16 cellular contexts compared by ENCODE assay signal in the genomic region with DNA sequence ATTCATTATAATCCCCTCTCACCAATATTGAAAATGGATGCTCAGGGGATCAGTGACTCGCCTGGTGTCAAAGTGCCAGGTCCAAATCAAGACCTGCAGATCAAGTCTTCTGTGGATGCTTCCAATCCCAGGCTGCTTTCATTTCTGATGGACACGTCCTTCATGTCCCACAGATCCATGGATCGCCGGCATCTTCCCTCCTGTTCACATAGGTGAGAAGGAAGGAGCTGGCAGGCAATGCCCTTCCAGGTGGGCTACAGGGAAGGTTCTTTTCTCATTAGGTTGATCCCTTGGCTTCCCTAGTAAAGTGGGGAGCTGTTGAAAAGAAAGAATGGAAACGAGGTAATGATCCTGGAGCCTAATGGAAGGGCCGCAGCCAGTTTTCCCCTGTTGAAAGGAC.
DNase-seq lines count a peak whose midpoint lies in the region; ATAC-seq, FAIRE-seq and TF ChIP-seq lines count a peak whose summit lies in the region.
"Had no signal": no experiment of that assay in that cellular context is flagged by ENCODE, and none has a peak within 500 bp of the region (broad histone marks: within the 10 kb centered on the region; RNA-seq: fewer than 3 reads in every experiment).

No MANE protein-coding gene starts in this region.

- DNase-seq in HFFc6 (no peak), astrocyte (ENCODE audit: low read depth) (no peak), NCI-H446 (lab: John Stamatoyannopoulos, UW) (no peak), NCI-H774 (lab: John Stamatoyannopoulos, UW) (no peak)
- DNase-seq in stimulated activated effector memory CD8-positive, alpha-beta T cell treated with anti-CD3 and anti-CD28 coated beads, Interleukin-12 subunit alpha, Interleukin-12 subunit beta, amount 100 ng/mL, for 72 hours (ENCODE audit: low spot score in 2 of 2), result no peak
- DNase-seq: activated CD4-positive, alpha-beta T cell treated with anti-CD3 and anti-CD28 coated beads for 36 hours; activated effector memory CD4-positive, alpha-beta T cell treated with Interleukin-2 at 50 U/mL for 16 hours; CD8-positive, alpha-beta memory T cell; central memory CD4-positive, alpha-beta T cell; NCI-H1930; NCI-H446 treated with DMSO at 0.1 percent for 48 hours; pancreas had no signal

- H3K9ac ChIP-seq in astrocyte (ENCODE audit: low read length), result no peak overlapping the region

- H3K27me3 Mint-ChIP-seq in HFFc6 (ENCODE audit: insufficient read depth) (peaks cover 8% of the 10 kb centered on the region), astrocyte (ENCODE audit: low read depth, unreplicated experiment) (peaks cover 2% of the 10 kb centered on the region)
- H3K27me3 Mint-ChIP-seq: CD8-positive, alpha-beta memory T cell had no signal

- peaks cover 45% of the 10 kb centered on the region for H3K4me1 Mint-ChIP-seq in HFFc6 (ENCODE audit: low read depth)
- H3K4me1 Mint-ChIP-seq in astrocyte (ENCODE audit: low read depth, unreplicated experiment), result peaks cover 19% of the 10 kb centered on the region
- no peaks in the 10 kb centered on the region for H3K4me1 Mint-ChIP-seq in stimulated activated effector memory CD8-positive, alpha-beta T cell treated with anti-CD3 and anti-CD28 coated beads, Interleukin-12 subunit alpha, Interleukin-12 subunit beta, amount 100 ng/mL, for 72 hours
- H3K4me1 Mint-ChIP-seq: activated CD4-positive, alpha-beta T cell treated with anti-CD3 and anti-CD28 coated beads for 36 hours; CD8-positive, alpha-beta memory T cell had no signal

- no peaks in the 10 kb centered on the region for H4K20me1 ChIP-seq in astrocyte (ENCODE audit: insufficient read depth, low read length)

- no peaks in the 10 kb centered on the region for H3K79me2 ChIP-seq in astrocyte (ENCODE audit: insufficient read depth, low read length)

- TF ChIP-seq CTCF in HFFc6 (IDR thresholded peaks at IDR 0.05) (no peak), astrocyte (IDR thresholded peaks at IDR 0.05; ENCODE audit: insufficient read depth, low read depth, low read length) (no peak)

- no peak for ATAC-seq in stimulated activated effector memory CD8-positive, alpha-beta T cell treated with anti-CD3 and anti-CD28 coated beads, Interleukin-12 subunit alpha, Interleukin-12 subunit beta, amount 100 ng/mL, for 72 hours
- no peak for ATAC-seq in HG03159 (IDR thresholded peaks at IDR 0.05; ENCODE audit: unreplicated experiment)
- ATAC-seq: activated CD4-positive, alpha-beta T cell treated with anti-CD3 and anti-CD28 coated beads for 36 hours; K562 had no signal

- H3K9me3 Mint-ChIP-seq in HFFc6 (peaks cover 14% of the 10 kb centered on the region), astrocyte (ENCODE audit: unreplicated experiment) (peaks cover 10% of the 10 kb centered on the region)
- no peaks in the 10 kb centered on the region for H3K9me3 Mint-ChIP-seq in stimulated activated effector memory CD8-positive, alpha-beta T cell treated with anti-CD3 and anti-CD28 coated beads, Interleukin-12 subunit alpha, Interleukin-12 subunit beta, amount 100 ng/mL, for 72 hours

- H2AFZ ChIP-seq in astrocyte (ENCODE audit: low read depth, low read length), result no peak overlapping the region

- H3K9me3 ChIP-seq in astrocyte (ENCODE audit: insufficient read depth, low read depth, low read length) (peaks cover 3% of the 10 kb centered on the region), muscle layer of duodenum (ENCODE audit: control insufficient read depth in 1 of 2, low read length in 2 of 2) (no peaks in the 10 kb centered on the region)
- H3K9me3 ChIP-seq: adrenal gland, pancreas had no signal

- H3K4me2 ChIP-seq in astrocyte (ENCODE audit: low read length), result peak overlapping the region; percentile 75

- H3K27ac ChIP-seq in astrocyte (ENCODE audit: low read depth, low read length) (no peak overlapping the region), muscle layer of duodenum (ENCODE audit: low read length) (peak overlapping the region; percentile 49)
- H3K27ac ChIP-seq: pancreas had no signal

- H3K4me3 Mint-ChIP-seq in HFFc6 (peak overlapping the region; percentile 90), astrocyte (ENCODE audit: unreplicated experiment) (no peak overlapping the region)
- H3K4me3 Mint-ChIP-seq in stimulated activated effector memory CD8-positive, alpha-beta T cell treated with anti-CD3 and anti-CD28 coated beads, Interleukin-12 subunit alpha, Interleukin-12 subunit beta, amount 100 ng/mL, for 72 hours, result no peak overlapping the region
- H3K4me3 Mint-ChIP-seq: activated CD4-positive, alpha-beta T cell treated with anti-CD3 and anti-CD28 coated beads for 36 hours; CD8-positive, alpha-beta memory T cell had no signal

- peaks cover 17% of the 10 kb centered on the region for H3K4me1 ChIP-seq in astrocyte (ENCODE audit: insufficient read depth, low read length)
- peaks cover 19 to 32% of the 10 kb centered on the region in 2 donors for H3K4me1 ChIP-seq in muscle layer of duodenum (ENCODE audit: control insufficient read depth in 1 of 2, insufficient read depth in 2 of 2, low read length in 2 of 2)
- H3K4me1 ChIP-seq: pancreas had no signal

- H3K27ac Mint-ChIP-seq in HFFc6 (peak overlapping the region; percentile 88), astrocyte (ENCODE audit: unreplicated experiment) (no peak overlapping the region)
- peak overlapping the region; percentile 9 for H3K27ac Mint-ChIP-seq in stimulated activated effector memory CD8-positive, alpha-beta T cell treated with anti-CD3 and anti-CD28 coated beads, Interleukin-12 subunit alpha, Interleukin-12 subunit beta, amount 100 ng/mL, for 72 hours
- H3K27ac Mint-ChIP-seq: activated CD4-positive, alpha-beta T cell treated with anti-CD3 and anti-CD28 coated beads for 36 hours had no signal

- H3K4me3 ChIP-seq in astrocyte (ENCODE audit: insufficient read depth, low read depth, low read length), result no peak overlapping the region
- no peak overlapping the region for H3K4me3 ChIP-seq in muscle layer of duodenum (ENCODE audit: low read depth in 1 of 2, low read length in 2 of 2)
- H3K4me3 ChIP-seq: adrenal gland, K562, pancreas had no signal

- no peaks in the 10 kb centered on the region for H3K27me3 ChIP-seq in astrocyte (ENCODE audit: insufficient read depth, low read length)
- no peaks in the 10 kb centered on the region for H3K27me3 ChIP-seq in muscle layer of duodenum (ENCODE audit: low read depth, low read length)
- H3K27me3 ChIP-seq: adrenal gland, pancreas had no signal

- peak; percentile 13 for FAIRE-seq in astrocyte (lab: Jason Lieb, UNC)
- FAIRE-seq: K562, pancreas had no signal

- H3K36me3 ChIP-seq in astrocyte (ENCODE audit: insufficient read depth, low read length) (no peaks in the 10 kb centered on the region), muscle layer of duodenum (ENCODE audit: control insufficient read depth in 1 of 2, insufficient read depth in 2 of 2, low read length in 2 of 2) (peaks cover 0 to 6% of the 10 kb centered on the region in 2 donors)
- H3K36me3 ChIP-seq: adrenal gland, pancreas had no signal

- H3K36me3 Mint-ChIP-seq in HFFc6 (ENCODE audit: low read depth) (peaks cover 22% of the 10 kb centered on the region), astrocyte (ENCODE audit: low read depth, unreplicated experiment) (peaks cover 18% of the 10 kb centered on the region)
- no peaks in the 10 kb centered on the region for H3K36me3 Mint-ChIP-seq in stimulated activated effector memory CD8-positive, alpha-beta T cell treated with anti-CD3 and anti-CD28 coated beads, Interleukin-12 subunit alpha, Interleukin-12 subunit beta, amount 100 ng/mL, for 72 hours
